Comparison of ENCODE assay signal across 13 cellular contexts in genomic region chr3:35651456-35651855, GRCh38. TPM values are rescaled to one million over a fixed set of nuclear protein-coding genes. Genes with fewer than 3 reads are reported as not detected.
"Had no signal": no experiment of that assay in that cellular context is flagged by ENCODE, and none has a peak within 500 bp of the region (broad histone marks: within the 10 kb centered on the region; RNA-seq: fewer than 3 reads in every experiment).

No MANE protein-coding gene starts in this region.

- H3K4me3 ChIP-seq: breast epithelium, heart left ventricle, left lung, mucosa of descending colon, prostate gland, sigmoid colon had no signal

- H3K27me3 ChIP-seq: breast epithelium, heart left ventricle, left lung, sigmoid colon had no signal

- ATAC-seq: esophagus mucosa, heart left ventricle, left lung, mucosa of descending colon, T-helper 17 cell had no signal

- H3K36me3 ChIP-seq: breast epithelium, heart left ventricle, left lung, prostate gland, sigmoid colon had no signal

- H3K9me3 ChIP-seq: breast epithelium, heart left ventricle, left lung, mucosa of descending colon, prostate gland, sigmoid colon had no signal

- DNase-seq: activated B cell treated with CpG ODN at 0.5 μM for 24 hours; activated CD4-positive, alpha-beta T cell treated with anti-CD3 and anti-CD28 coated beads, Interleukin-2, amount 50 U/mL, for 1 hour; activated naive CD4-positive, alpha-beta T cell treated with anti-CD3 and anti-CD28 coated beads, Interleukin-2, amount 50 U/mL, for 16 hours; heart left ventricle; left lung; mucosa of descending colon; nephron progenitor cell; sigmoid colon; stimulated activated CD4-positive, alpha-beta T cell treated with anti-CD3 and anti-CD28 coated beads, Interleukin-4, amount 100 ng/mL, for 1 hour; T-helper 17 cell had no signal

- H3K27ac ChIP-seq: breast epithelium, heart left ventricle, left lung, prostate gland, sigmoid colon had no signal

- H3K4me1 ChIP-seq: breast epithelium, heart left ventricle, left lung, prostate gland, sigmoid colon had no signal

RNA-seq across cellular contexts. Expression of gene ARPP21, which starts 12.1 kb away (rescaled TPM):
- total RNA-seq: activated B cell treated with CpG ODN at 0.5 μM for 24 hours, esophagus mucosa, left lung, T-helper 17 cell had no signal
